ENCODE assay signal across 8 cellular contexts in genomic region chr5:62720036-62720441, GRCh38.
A peak's percentile ranks its signal among the peaks of the same experiment; 100 is the strongest.
DNase-seq lines count a peak whose midpoint lies in the region; ATAC-seq and TF ChIP-seq lines count a peak whose summit lies in the region.

No MANE protein-coding gene starts in this region.

- H3K36me3 Mint-ChIP-seq in H9 (ENCODE audit: insufficient read depth in 1 of 3, low read depth in 3 of 3), result peaks cover 0 to 2% (median 0%) of the 10 kb centered on the region in 3 experiments; a peak in 1 of 7 replicates
- H3K36me3 Mint-ChIP-seq in activated naive CD8-positive, alpha-beta T cell treated with anti-CD3 and anti-CD28 coated beads, Interleukin-2, amount 10 ng/mL, durations not matched to agents 7 days and 5 days, result no peaks in the 10 kb centered on the region

- H3K27ac ChIP-seq in H9 (ENCODE audit: insufficient read length, low read depth, low read length), result no peak overlapping the region

- H3K23me2 ChIP-seq in H9 (ENCODE audit: insufficient read length, low read depth, low read length, poor library complexity, severe bottlenecking), result no peaks in the 10 kb centered on the region

- H2BK15ac ChIP-seq in H9 (ENCODE audit: low read depth, low read length), result no peak overlapping the region

- H3K79me1 ChIP-seq in H9 (ENCODE audit: insufficient read depth, low read depth, low read length, poor library complexity, severe bottlenecking), result no peaks in the 10 kb centered on the region

- H3K4me3 ChIP-seq in AG09309 (ENCODE audit: control insufficient read depth, low read depth, low read length) (no peak overlapping the region), mucosa of descending colon (no peak overlapping the region)

- H2AK5ac ChIP-seq in H9 (ENCODE audit: insufficient read length, low read length), result no peak overlapping the region

- H4K5ac ChIP-seq in H9 (ENCODE audit: insufficient read length, low read depth, low read length), result no peak overlapping the region

- no peaks in the 10 kb centered on the region for H3K27me3 Mint-ChIP-seq in H9 (ENCODE audit: low read depth)
- H3K27me3 Mint-ChIP-seq in activated naive CD8-positive, alpha-beta T cell treated with anti-CD3 and anti-CD28 coated beads, Interleukin-2, amount 10 ng/mL, durations not matched to agents 7 days and 5 days, result peaks cover 13% of the 10 kb centered on the region

- no peak overlapping the region for H3K56ac ChIP-seq in H9 (ENCODE audit: insufficient read length, low read depth, low read length)

- no peak for DNase-seq in AG09309 (ENCODE audit: low read depth)
- DNase-seq in H9, result peak; percentile 76
- DNase-seq in KG1 (lab: John Stamatoyannopoulos, UW), result peak; percentile 6
- no peak for DNase-seq in activated naive CD8-positive, alpha-beta T cell treated with anti-CD3 and anti-CD28 coated beads, Interleukin-2, amount 10 ng/mL, durations not matched to agents 7 days and 5 days
- peak in 1 of 3 donors; percentile 4 for DNase-seq in mucosa of descending colon
- DNase-seq in NCI-H1694 treated with DMSO at 0.1 percent for 48 hours (lab: John Stamatoyannopoulos, UW), result no peak
- DNase-seq in amniotic stem cell (lab: John Stamatoyannopoulos, UW), result no peak

- no peak overlapping the region for H3K4me3 Mint-ChIP-seq in H9
- H3K4me3 Mint-ChIP-seq in activated naive CD8-positive, alpha-beta T cell treated with anti-CD3 and anti-CD28 coated beads, Interleukin-2, amount 10 ng/mL, durations not matched to agents 7 days and 5 days, result no peak overlapping the region

- H3K4me1 ChIP-seq in H9 (ENCODE audit: insufficient read depth, low read length) (peaks cover 8% of the 10 kb centered on the region; the same call in 1 of the 2 replicates), mucosa of descending colon (ENCODE audit: low read depth) (no peaks in the 10 kb centered on the region)

- no peak overlapping the region for H3K14ac ChIP-seq in H9 (ENCODE audit: insufficient read depth, low read length)

- H3T11ph ChIP-seq in H9 (ENCODE audit: low read length), result no peak overlapping the region

- no peaks in the 10 kb centered on the region for H3K9me3 Mint-ChIP-seq in H9
- no peaks in the 10 kb centered on the region for H3K9me3 Mint-ChIP-seq in activated naive CD8-positive, alpha-beta T cell treated with anti-CD3 and anti-CD28 coated beads, Interleukin-2, amount 10 ng/mL, durations not matched to agents 7 days and 5 days

- no peak overlapping the region for H4K8ac ChIP-seq in H9 (replicated peaks; ENCODE audit: insufficient read length, low read depth, low read length)

- H4K91ac ChIP-seq in H9 (ENCODE audit: insufficient read length, low read depth, low read length), result no peak overlapping the region

- H3K4me2 ChIP-seq in H9 (ENCODE audit: insufficient read depth, insufficient read length, low read length), result no peak overlapping the region

- H3K9ac ChIP-seq in H9 (ENCODE audit: extremely low read depth, insufficient read length, low read length), result no peak overlapping the region

- ATAC-seq in activated naive CD8-positive, alpha-beta T cell treated with anti-CD3 and anti-CD28 coated beads, Interleukin-2, amount 10 ng/mL, durations not matched to agents 7 days and 5 days (ENCODE audit: low read depth), result peak; percentile 73
- ATAC-seq in mucosa of descending colon, result peak; percentile 54

- WGBS in H9 (ENCODE audit: extremely low coverage, insufficient read length, low lambda C conversion rate), result no CpG with 5 or more reads among the region's 7 CpGs

- no peak overlapping the region for H3K18ac ChIP-seq in H9 (ENCODE audit: insufficient read length, low read depth, low read length)

- H3K23ac ChIP-seq in H9 (ENCODE audit: insufficient read length, low read depth, low read length), result no peak overlapping the region

- H2BK12ac ChIP-seq in H9 (ENCODE audit: insufficient read length, low read depth, low read length), result no peak overlapping the region

- no peak overlapping the region for H3K4ac ChIP-seq in H9 (ENCODE audit: low read depth, low read length)

- H2BK120ac ChIP-seq in H9 (ENCODE audit: low read depth, low read length, poor library complexity, severe bottlenecking), result no peak overlapping the region

- H2BK5ac ChIP-seq in H9 (ENCODE audit: insufficient read length, low read length), result no peak overlapping the region

- no peak overlapping the region for H3K27ac Mint-ChIP-seq in H9
- no peak overlapping the region for H3K27ac Mint-ChIP-seq in activated naive CD8-positive, alpha-beta T cell treated with anti-CD3 and anti-CD28 coated beads, Interleukin-2, amount 10 ng/mL, durations not matched to agents 7 days and 5 days

- H3K9me3 ChIP-seq in H9 (ENCODE audit: control insufficient read depth, low read depth, low read length) (no peaks in the 10 kb centered on the region), mucosa of descending colon (no peaks in the 10 kb centered on the region)

- no peak overlapping the region for H2BK20ac ChIP-seq in H9 (ENCODE audit: low read depth, low read length, poor library complexity, severe bottlenecking)

- POLR2A ChIA-PET in activated naive CD8-positive, alpha-beta T cell treated with anti-CD3 and anti-CD28 coated beads, Interleukin-2, amount 10 ng/mL, durations not matched to agents 7 days and 5 days (lab: Charles Lee), result no interaction called here

- no peaks in the 10 kb centered on the region for H3K36me3 ChIP-seq in mucosa of descending colon (ENCODE audit: low read depth)

- H3K27me3 ChIP-seq in H9 (ENCODE audit: insufficient read depth, low read length), result no peaks in the 10 kb centered on the region

- intact Hi-C loops in mucosa of descending colon (cut with DNase I, micrococcal nuclease), result no loop called here

- TF ChIP-seq CTCF in AG09309 (IDR thresholded peaks at IDR 0.05; ENCODE audit: control insufficient read depth, insufficient read depth, low read depth, low read length, missing control alignments) (peak; percentile 27), GM12873 (IDR thresholded peaks at IDR 0.05; ENCODE audit: insufficient read depth, low read depth, low read length, missing control alignments) (peak; percentile 80), H9 (conservative IDR thresholded peaks at IDR 0.05) (peak; percentile 59), mucosa of descending colon (IDR thresholded peaks at IDR 0.05) (no peak)

- no peaks in the 10 kb centered on the region for H3K79me2 ChIP-seq in H9 (ENCODE audit: insufficient read depth, low read length)

- peaks cover 39 to 44% of the 10 kb centered on the region in 2 experiments for H3K4me1 Mint-ChIP-seq in H9
- no peaks in the 10 kb centered on the region for H3K4me1 Mint-ChIP-seq in activated naive CD8-positive, alpha-beta T cell treated with anti-CD3 and anti-CD28 coated beads, Interleukin-2, amount 10 ng/mL, durations not matched to agents 7 days and 5 days

- H2AFZ ChIP-seq in H9 (ENCODE audit: low read length), result no peak overlapping the region

- H4K20me1 ChIP-seq in H9 (ENCODE audit: control insufficient read depth, insufficient read depth, insufficient read length), result no peaks in the 10 kb centered on the region

Comparison
In these comparisons a context has a peak if more than half of its experiments do, and no peak if none do; other contexts are left out.
1. DNase-seq: peak in H9 (single experiment) and KG1 (single experiment); none in AG09309 (single experiment), activated naive CD8-positive, alpha-beta T cell treated with anti-CD3 and anti-CD28 coated beads, Interleukin-2, amount 10 ng/mL, durations not matched to agents 7 days and 5 days (single experiment), NCI-H1694 treated with DMSO at 0.1 percent for 48 hours (single experiment) and amniotic stem cell (single experiment).